17 cellular contexts compared by ENCODE assay signal in the genomic region with DNA sequence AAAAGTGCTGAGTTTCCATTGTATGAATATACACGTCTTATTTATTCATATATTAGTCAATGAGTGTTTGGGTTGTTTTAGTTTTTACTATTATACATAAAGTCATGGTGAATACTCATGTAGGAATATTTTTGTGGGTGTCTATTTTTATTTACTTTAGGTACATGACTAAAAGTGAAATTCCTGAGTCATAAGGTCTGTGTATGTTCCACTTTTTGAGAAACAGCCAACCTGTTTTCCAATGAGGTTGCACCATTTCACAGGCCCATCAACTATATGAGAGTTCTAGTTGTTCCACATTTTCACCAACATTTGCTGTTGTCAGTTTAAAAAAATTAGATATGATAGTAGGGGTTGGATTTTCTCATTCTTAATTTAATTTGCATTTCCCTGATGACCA. TPM values are rescaled to one million over a fixed set of nuclear protein-coding genes. Genes with fewer than 3 reads are reported as not detected.
A peak's percentile ranks its signal among the peaks of the same experiment; 100 is the strongest.
DNase-seq lines count a peak whose midpoint lies in the region; ATAC-seq and TF ChIP-seq lines count a peak whose summit lies in the region.
"Had no signal": no experiment of that assay in that cellular context is flagged by ENCODE, and none has a peak within 500 bp of the region (broad histone marks: within the 10 kb centered on the region; RNA-seq: fewer than 3 reads in every experiment).

No MANE protein-coding gene starts in this region.

- CTCF ChIA-PET in activated CD8-positive, alpha-beta T cell treated with anti-CD3 and anti-CD28 coated beads, Interleukin-2, amount 10 ng/mL, durations not matched to agents 7 days and 5 days (lab: Charles Lee) = no interaction called here

- in situ Hi-C loops in GM13977 (cut with MboI; ENCODE audit: low pct_unique_long_range_greater_than_20kb, low sequenced_read_pairs, unreplicated experiment) = no loop called here

- no peak overlapping the region for H3K27ac Mint-ChIP-seq in activated CD8-positive, alpha-beta T cell treated with anti-CD3 and anti-CD28 coated beads, Interleukin-2, amount 10 ng/mL, durations not matched to agents 7 days and 5 days
- H3K27ac Mint-ChIP-seq: endodermal cell, WTC11 had no signal

- POLR2A ChIA-PET in activated CD8-positive, alpha-beta T cell treated with anti-CD3 and anti-CD28 coated beads, Interleukin-2, amount 10 ng/mL, durations not matched to agents 7 days and 5 days (lab: Charles Lee) = no interaction called here

- ATAC-seq in GM19395 (IDR thresholded peaks at IDR 0.05; ENCODE audit: unreplicated experiment) (peak; percentile 86), HG02759 (IDR thresholded peaks at IDR 0.05; ENCODE audit: unreplicated experiment) (peak; percentile 89), HG03442 (IDR thresholded peaks at IDR 0.05; ENCODE audit: unreplicated experiment) (peak; percentile 93)
- no peak for ATAC-seq in activated CD8-positive, alpha-beta T cell treated with anti-CD3 and anti-CD28 coated beads, Interleukin-2, amount 10 ng/mL, durations not matched to agents 7 days and 5 days
- ATAC-seq: naive thymus-derived CD4-positive, alpha-beta T cell; WTC11 had no signal

- peaks cover 6% of the 10 kb centered on the region for H3K27me3 Mint-ChIP-seq in activated CD8-positive, alpha-beta T cell treated with anti-CD3 and anti-CD28 coated beads, Interleukin-2, amount 10 ng/mL, durations not matched to agents 7 days and 5 days (ENCODE audit: low read depth)

- peaks cover 17% of the 10 kb centered on the region for H3K9me3 Mint-ChIP-seq in activated CD8-positive, alpha-beta T cell treated with anti-CD3 and anti-CD28 coated beads, Interleukin-2, amount 10 ng/mL, durations not matched to agents 7 days and 5 days (ENCODE audit: insufficient read depth)

- H3K36me3 Mint-ChIP-seq in activated CD8-positive, alpha-beta T cell treated with anti-CD3 and anti-CD28 coated beads, Interleukin-2, amount 10 ng/mL, durations not matched to agents 7 days and 5 days (ENCODE audit: low read depth) = no peaks in the 10 kb centered on the region

- DNase-seq in GM13977 (ENCODE audit: low spot score) = peak; percentile 57
- DNase-seq in activated effector memory CD4-positive, alpha-beta T cell treated with anti-CD3 and anti-CD28 coated beads, Interleukin-2, amount 50 U/mL, for 16 hours = no peak
- no peak for DNase-seq in AG08395 (ENCODE audit: low spot score)
- DNase-seq in activated CD8-positive, alpha-beta T cell treated with anti-CD3 and anti-CD28 coated beads, Interleukin-2, amount 10 ng/mL, durations not matched to agents 7 days and 5 days = no peak
- no peak for DNase-seq in HK-2 (ENCODE audit: unreplicated experiment)
- DNase-seq: AML-193; endodermal cell; naive thymus-derived CD4-positive, alpha-beta T cell; NCI-H2107; SK-N-SH had no signal

- no peaks in the 10 kb centered on the region for H3K4me1 Mint-ChIP-seq in activated CD8-positive, alpha-beta T cell treated with anti-CD3 and anti-CD28 coated beads, Interleukin-2, amount 10 ng/mL, durations not matched to agents 7 days and 5 days (ENCODE audit: low read depth)
- H3K4me1 Mint-ChIP-seq: endodermal cell had no signal

- H3K4me3 Mint-ChIP-seq in activated CD8-positive, alpha-beta T cell treated with anti-CD3 and anti-CD28 coated beads, Interleukin-2, amount 10 ng/mL, durations not matched to agents 7 days and 5 days = no peak overlapping the region
- H3K4me3 Mint-ChIP-seq: endodermal cell; naive thymus-derived CD4-positive, alpha-beta T cell; WTC11 had no signal

- TF ChIP-seq CTCF in GM13977 (IDR thresholded peaks at IDR 0.05; ENCODE audit: extremely low read depth, insufficient read depth, missing control alignments) = no peak

RNA-seq across cellular contexts. Expression of gene OR6X1, which starts 6.6 kb away (rescaled TPM):
- not detected for total RNA-seq in activated CD8-positive, alpha-beta T cell treated with anti-CD3 and anti-CD28 coated beads, Interleukin-2, amount 10 ng/mL, durations not matched to agents 7 days and 5 days
- total RNA-seq: endodermal cell; glomerular endothelial cell; kidney epithelial cell; naive thymus-derived CD4-positive, alpha-beta T cell; right atrium auricular region; WTC11 had no signal

RNA-seq across cellular contexts. Expression of gene ZNF202, which starts 19.4 kb away (rescaled TPM):
- 10 to 100 TPM; 13.6 to 13.8 TPM for total RNA-seq in activated CD8-positive, alpha-beta T cell treated with anti-CD3 and anti-CD28 coated beads, Interleukin-2, amount 10 ng/mL, durations not matched to agents 7 days and 5 days

RNA-seq across cellular contexts. Expression of gene OR6M1, which starts 45.3 kb away (rescaled TPM):
- total RNA-seq in activated CD8-positive, alpha-beta T cell treated with anti-CD3 and anti-CD28 coated beads, Interleukin-2, amount 10 ng/mL, durations not matched to agents 7 days and 5 days = not detected
- total RNA-seq: endodermal cell; glomerular endothelial cell; kidney epithelial cell; naive thymus-derived CD4-positive, alpha-beta T cell; right atrium auricular region; WTC11 had no signal
